In genomic region chr12:48811454-48812090, GRCh38 we compare ENCODE assay signal across 1 cellular context.
TF ChIP-seq lines count a peak whose summit lies in the region.

No MANE protein-coding gene starts in this region.

TF ChIP-seq in K562, 482 proteins besides CTCF, POLR2A, EP300 and RAD21:
- TF ChIP-seq ZKSCAN1 (IDR thresholded peaks at IDR 0.05; ENCODE audit: low read depth, low read length) (peak; percentile 85), CREM (IDR thresholded peaks at IDR 0.05; ENCODE audit: low read depth) (no peak), FOXM1 (IDR thresholded peaks at IDR 0.05; ENCODE audit: low read depth) (no peak), FOXM1 (CRISPR knock-in tag; IDR thresholded peaks at IDR 0.05; ENCODE audit: low read depth) (no peak)
- TF ChIP-seq, protein P1, sequence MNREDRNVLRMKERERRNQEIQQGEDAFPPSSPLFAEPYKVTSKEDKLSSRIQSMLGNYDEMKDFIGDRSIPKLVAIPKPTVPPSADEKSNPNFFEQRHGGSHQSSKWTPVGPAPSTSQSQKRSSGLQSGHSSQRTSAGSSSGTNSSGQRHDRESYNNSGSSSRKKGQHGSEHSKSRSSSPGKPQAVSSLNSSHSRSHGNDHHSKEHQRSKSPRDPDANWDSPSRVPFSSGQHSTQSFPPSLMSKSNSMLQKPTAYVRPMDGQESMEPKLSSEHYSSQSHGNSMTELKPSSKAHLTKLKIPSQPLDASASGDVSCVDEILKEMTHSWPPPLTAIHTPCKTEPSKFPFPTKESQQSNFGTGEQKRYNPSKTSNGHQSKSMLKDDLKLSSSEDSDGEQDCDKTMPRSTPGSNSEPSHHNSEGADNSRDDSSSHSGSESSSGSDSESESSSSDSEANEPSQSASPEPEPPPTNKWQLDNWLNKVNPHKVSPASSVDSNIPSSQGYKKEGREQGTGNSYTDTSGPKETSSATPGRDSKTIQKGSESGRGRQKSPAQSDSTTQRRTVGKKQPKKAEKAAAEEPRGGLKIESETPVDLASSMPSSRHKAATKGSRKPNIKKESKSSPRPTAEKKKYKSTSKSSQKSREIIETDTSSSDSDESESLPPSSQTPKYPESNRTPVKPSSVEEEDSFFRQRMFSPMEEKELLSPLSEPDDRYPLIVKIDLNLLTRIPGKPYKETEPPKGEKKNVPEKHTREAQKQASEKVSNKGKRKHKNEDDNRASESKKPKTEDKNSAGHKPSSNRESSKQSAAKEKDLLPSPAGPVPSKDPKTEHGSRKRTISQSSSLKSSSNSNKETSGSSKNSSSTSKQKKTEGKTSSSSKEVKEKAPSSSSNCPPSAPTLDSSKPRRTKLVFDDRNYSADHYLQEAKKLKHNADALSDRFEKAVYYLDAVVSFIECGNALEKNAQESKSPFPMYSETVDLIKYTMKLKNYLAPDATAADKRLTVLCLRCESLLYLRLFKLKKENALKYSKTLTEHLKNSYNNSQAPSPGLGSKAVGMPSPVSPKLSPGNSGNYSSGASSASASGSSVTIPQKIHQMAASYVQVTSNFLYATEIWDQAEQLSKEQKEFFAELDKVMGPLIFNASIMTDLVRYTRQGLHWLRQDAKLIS (CRISPR knock-in tag; IDR thresholded peaks at IDR 0.05): no peak
TF ChIP-seq in K562: peak in this region for 1.
